7 cellular contexts compared by ENCODE assay signal in the genomic region with DNA sequence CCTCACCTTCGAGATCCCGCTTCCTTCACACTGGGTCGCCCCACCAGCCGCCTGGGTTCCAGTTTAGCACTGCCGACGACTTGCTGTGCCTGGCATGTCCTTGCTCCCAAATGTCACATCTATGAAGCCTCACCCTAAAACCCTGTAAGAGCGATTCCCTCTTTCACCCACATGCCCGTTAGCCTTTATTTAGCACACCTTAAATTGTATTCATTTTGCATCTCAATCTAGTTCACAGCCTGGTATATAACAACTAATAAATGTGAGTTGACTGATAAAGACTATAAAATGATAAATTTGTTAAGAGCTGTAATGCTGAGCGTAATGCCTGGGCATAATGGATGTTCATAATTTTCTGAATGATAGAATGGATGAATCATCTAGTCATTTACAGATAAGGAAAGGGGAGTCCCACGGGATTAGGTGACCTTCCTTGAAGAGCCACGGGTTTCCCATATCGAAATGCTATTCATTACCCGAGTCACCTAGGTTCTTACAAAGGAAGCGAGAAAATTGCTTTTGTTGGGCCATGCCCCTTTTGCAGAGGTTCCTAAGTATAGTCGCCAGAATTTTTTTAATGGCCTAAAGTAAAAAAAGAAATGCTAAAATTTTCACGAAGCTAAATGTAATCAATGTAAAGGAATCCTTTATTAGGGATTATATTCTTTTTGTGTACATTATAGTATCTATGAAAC. TPM values are rescaled to one million over a fixed set of nuclear protein-coding genes. Genes with fewer than 3 reads are reported as not detected.
A peak's percentile ranks its signal among the peaks of the same experiment; 100 is the strongest.
DNase-seq lines count a peak whose midpoint lies in the region; ATAC-seq, FAIRE-seq and TF ChIP-seq lines count a peak whose summit lies in the region.

No MANE protein-coding gene starts in this region.

- peak; percentile 61 for FAIRE-seq in colon (lab: Jason Lieb, UNC)

- H3F3A ChIP-seq in neural cell (ENCODE audit: insufficient read depth, low read length, poor library complexity, severe bottlenecking) = no peaks in the 10 kb centered on the region

- peak overlapping the region; percentile 72 for H3K27ac ChIP-seq in neural cell (ENCODE audit: low read length)

- peak overlapping the region; percentile 52 for H3K4me3 ChIP-seq in GM12865 (ENCODE audit: low read depth, low read length)
- peak overlapping the region; percentile 76 for H3K4me3 ChIP-seq in neural cell (ENCODE audit: low read length)

- TF ChIP-seq RAD21 in neural cell (conservative IDR thresholded peaks at IDR 0.05) = no peak

- H3K4me2 ChIP-seq in neural cell (ENCODE audit: low read length) = peak overlapping the region; percentile 39

- ATAC-seq in GM19023 (IDR thresholded peaks at IDR 0.05; ENCODE audit: unreplicated experiment) = no peak

- H3K9me3 ChIP-seq in neural cell (ENCODE audit: low read length) = no peaks in the 10 kb centered on the region

- DNase-seq in GM12865 (ENCODE audit: low read depth) (peak; percentile 63), NCI-H526 treated with DMSO at 0.1 percent for 48 hours (lab: John Stamatoyannopoulos, UW) (peak; percentile 28)
- DNase-seq in stimulated activated CD4-positive, alpha-beta T cell treated with anti-CD3 and anti-CD28 coated beads, Interleukin-4, amount 100 ng/mL, for 1 hour = no peak
- DNase-seq in activated CD4-positive, alpha-beta T cell treated with anti-CD3 and anti-CD28 coated beads, Interleukin-2, amount 50 U/mL, for 4 hours = no peak

- no peak for TF ChIP-seq EP300 in neural cell (conservative IDR thresholded peaks at IDR 0.05; ENCODE audit: poor library complexity, severe bottlenecking)

- H2AFZ ChIP-seq in neural cell (ENCODE audit: low read depth, low read length) = peak overlapping the region; percentile 33

- peak overlapping the region; percentile 72 for H3K9ac ChIP-seq in neural cell (ENCODE audit: low read length)

- no peaks in the 10 kb centered on the region for H3K27me3 ChIP-seq in neural cell (ENCODE audit: insufficient read depth, low read depth, low read length)

- no peaks in the 10 kb centered on the region for H3K36me3 ChIP-seq in neural cell (ENCODE audit: insufficient read depth, low read length)

- H3K9me2 ChIP-seq in neural cell (ENCODE audit: insufficient read depth, low read length) = no peaks in the 10 kb centered on the region

- H4K20me1 ChIP-seq in neural cell (ENCODE audit: insufficient read depth) = no peaks in the 10 kb centered on the region

- H3K79me2 ChIP-seq in neural cell (replicated peaks; ENCODE audit: insufficient read depth, low read length) = peaks cover 15% of the 10 kb centered on the region

- TF ChIP-seq CTCF in GM12865 (IDR thresholded peaks at IDR 0.05; ENCODE audit: insufficient read depth, low read depth, low read length, missing control alignments) (no peak), neural cell (IDR thresholded peaks at IDR 0.05; ENCODE audit: poor library complexity, severe bottlenecking) (no peak)

TF ChIP-seq in neural cell, 6 proteins besides CTCF, POLR2A, EP300 and RAD21:
- TF ChIP-seq TAF1 (IDR thresholded peaks at IDR 0.05; ENCODE audit: low read depth) (no peak), MXI1 (conservative IDR thresholded peaks at IDR 0.05; ENCODE audit: poor library complexity, severe bottlenecking) (no peak)

RNA-seq across cellular contexts. Expression of a gene that starts 1.1 kb away (rescaled TPM):
- polyA plus RNA-seq in neural cell = 127 and 160 TPM in 2 replicates
- polyA minus RNA-seq in neural cell = 98.6 and 148 TPM in 2 replicates

Comparison
In these comparisons a context has a peak if more than half of its experiments do, and no peak if none do; other contexts are left out.
1. DNase-seq: peak in GM12865 (single experiment) and NCI-H526 treated with DMSO at 0.1 percent for 48 hours (single experiment); none in stimulated activated CD4-positive, alpha-beta T cell treated with anti-CD3 and anti-CD28 coated beads, Interleukin-4, amount 100 ng/mL, for 1 hour (single experiment) and activated CD4-positive, alpha-beta T cell treated with anti-CD3 and anti-CD28 coated beads, Interleukin-2, amount 50 U/mL, for 4 hours (0 of 2).